ENCODE assay signal across 8 cellular contexts in the genomic region with DNA sequence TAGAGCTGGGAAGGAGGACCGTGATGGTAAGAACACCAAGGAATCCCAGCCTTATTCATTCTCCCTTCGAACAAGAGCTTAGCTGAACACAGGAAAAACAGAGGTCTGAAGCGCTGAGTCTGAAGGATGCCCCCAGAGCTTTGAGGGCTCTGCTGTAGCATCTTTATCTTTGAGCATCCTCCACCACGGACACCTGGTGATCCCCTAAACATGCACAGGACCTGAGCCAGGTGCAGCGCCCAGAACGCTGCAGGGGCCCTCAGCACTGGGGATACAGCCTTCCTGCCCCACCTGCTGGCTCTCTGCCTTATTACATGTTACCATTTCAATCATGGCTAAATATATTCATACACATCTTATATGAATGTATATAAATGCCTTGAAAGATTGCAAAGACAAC. TPM values are rescaled to one million over a fixed set of nuclear protein-coding genes. Genes with fewer than 3 reads are reported as not detected.
DNase-seq lines count a peak whose midpoint lies in the region; ATAC-seq, FAIRE-seq and TF ChIP-seq lines count a peak whose summit lies in the region.

No MANE protein-coding gene starts in this region.

- no peaks in the 10 kb centered on the region for H3K27me3 ChIP-seq in endodermal cell (ENCODE audit: control insufficient read depth, insufficient read depth, low read length, poor library complexity, severe bottlenecking)

- DNase-seq in ACHN: peak; percentile 55
- DNase-seq in GM19239 (ENCODE audit: insufficient read length, low spot score): no peak
- peak; percentile 71 for DNase-seq in NCI-H345 (lab: John Stamatoyannopoulos, UW)
- DNase-seq in activated CD4-positive, alpha-beta T cell treated with anti-CD3 and anti-CD28 coated beads, Interleukin-2, amount 50 U/mL, for 1 hour: peak; percentile 61
- DNase-seq in endodermal cell: peak; percentile 73
- no peak for DNase-seq in retinal pigment epithelial cell (ENCODE audit: low read depth)
- no peak for DNase-seq in islet precursor cell

- H3K36me3 Mint-ChIP-seq in endodermal cell (ENCODE audit: low read depth): no peaks in the 10 kb centered on the region

- no peak overlapping the region for H3K27ac ChIP-seq in endodermal cell (ENCODE audit: low read depth, low read length)

- H3K9me3 ChIP-seq in endodermal cell (ENCODE audit: control insufficient read depth, low read length): no peaks in the 10 kb centered on the region

- ATAC-seq in GM21515 (IDR thresholded peaks at IDR 0.05; ENCODE audit: unreplicated experiment): no peak

- no peaks in the 10 kb centered on the region for H3K36me3 ChIP-seq in endodermal cell (ENCODE audit: control insufficient read depth, insufficient read depth, low read length)

- no peak overlapping the region for H3K27ac Mint-ChIP-seq in endodermal cell

- H3K4me1 Mint-ChIP-seq in endodermal cell: no peaks in the 10 kb centered on the region

- H3K9ac ChIP-seq in endodermal cell (ENCODE audit: extremely low read depth, low read length, poor library complexity, severe bottlenecking): no peak overlapping the region

- H3K4me1 ChIP-seq in endodermal cell (ENCODE audit: control insufficient read depth, insufficient read depth, low read length): no peaks in the 10 kb centered on the region

- peaks cover 5% of the 10 kb centered on the region for H3K27me3 Mint-ChIP-seq in endodermal cell (ENCODE audit: insufficient read depth)

- no peaks in the 10 kb centered on the region for H3K9me3 Mint-ChIP-seq in endodermal cell

- no peak overlapping the region for H3K4me3 Mint-ChIP-seq in endodermal cell

- FAIRE-seq in GM19239 (lab: Jason Lieb, UNC): peak; percentile 78

- TF ChIP-seq CTCF in endodermal cell (conservative IDR thresholded peaks at IDR 0.05): peak; percentile 81
- TF ChIP-seq CTCF in retinal pigment epithelial cell (conservative IDR thresholded peaks at IDR 0.05; ENCODE audit: low read depth, low read length): peak; percentile 72

- in situ Hi-C loops in ACHN (cut with HindIII; ENCODE audit: low pct_ligation_motif_present, low pct_unique_long_range_greater_than_20kb, low sequenced_read_pairs): no loop called here

- 26 to 59% methylated on average over 2 to 6 of the region's 6 CpGs for WGBS in endodermal cell (ENCODE audit: insufficient coverage in 1 of 2, insufficient read length in 1 of 2), 2 experiments

- no peak overlapping the region for H3K4me3 ChIP-seq in endodermal cell (ENCODE audit: low read length)
- no peak overlapping the region for H3K4me3 ChIP-seq in retinal pigment epithelial cell (ENCODE audit: low read length)

RNA-seq across cellular contexts. Expression of a gene that starts 7.7 kb away (rescaled TPM):
- 10 to 100 TPM; 23.0 to 34.4 TPM for total RNA-seq in endodermal cell
- polyA plus RNA-seq in endodermal cell (2013, experiment 1 of 2): 19.7 TPM
- 17.4 TPM for polyA plus RNA-seq in endodermal cell (2013, experiment 2 of 2)

RNA-seq across cellular contexts. Expression of a gene that starts 10.2 kb away (rescaled TPM):
- total RNA-seq in endodermal cell: 1 to 10 TPM in 1 of 2 donors, under 1 TPM in 1; 0.42 to 2.8 TPM
- 0.82 TPM for polyA plus RNA-seq in endodermal cell (2013, experiment 1 of 2)
- 0.54 TPM for polyA plus RNA-seq in endodermal cell (2013, experiment 2 of 2)

RNA-seq across cellular contexts. Expression of a gene that starts 17.4 kb away (rescaled TPM):
- 100 to 1,000 TPM in 1 of 2 donors, 10 to 100 TPM in 1; 96.0 to 129 TPM for total RNA-seq in endodermal cell
- 72.2 TPM for polyA plus RNA-seq in endodermal cell (2013, experiment 1 of 2)
- 60.4 TPM for polyA plus RNA-seq in endodermal cell (2013, experiment 2 of 2)

RNA-seq across cellular contexts. Expression of a gene that starts 29.5 kb away (rescaled TPM):
- total RNA-seq in endodermal cell: not detected
- polyA plus RNA-seq in endodermal cell (2013, experiment 1 of 2): not detected
- not detected for polyA plus RNA-seq in endodermal cell (2013, experiment 2 of 2)

RNA-seq across cellular contexts. Expression of a gene that starts 32.9 kb away (rescaled TPM):
- total RNA-seq in endodermal cell: under 1 TPM in 1 of 2 donors, not detected in 1; 0.31 TPM
- polyA plus RNA-seq in endodermal cell (2013, experiment 1 of 2): 1.6 TPM
- polyA plus RNA-seq in endodermal cell (2013, experiment 2 of 2): 0.83 TPM

Comparison
In these comparisons a context has a peak if more than half of its experiments do, and no peak if none do; other contexts are left out.
1. DNase-seq: peak in ACHN (single experiment), NCI-H345 (single experiment), activated CD4-positive, alpha-beta T cell treated with anti-CD3 and anti-CD28 coated beads, Interleukin-2, amount 50 U/mL, for 1 hour (single experiment) and endodermal cell (single experiment); none in GM19239 (single experiment), retinal pigment epithelial cell (single experiment) and islet precursor cell (single experiment).